Comparison of ENCODE assay signal across 8 cellular contexts in genomic region chrX:10619311-10620015, GRCh38. TPM values are rescaled to one million over a fixed set of nuclear protein-coding genes. Genes with fewer than 3 reads are reported as not detected.
DNase-seq lines count a peak whose midpoint lies in the region; ATAC-seq and TF ChIP-seq lines count a peak whose summit lies in the region.

No MANE protein-coding gene starts in this region.

- 1 to 23% (median 1%) methylated on average over 12 of the region's 12 CpGs for WGBS in psoas muscle, 3 donors

- H3K27me3 ChIP-seq in psoas muscle (ENCODE audit: insufficient read depth in 3 of 3, low read length in 2 of 3): peaks cover 0 to 58% (median 0%) of the 10 kb centered on the region in 3 donors

- POLR2A ChIA-PET in RWPE1 (lab: Yijun Ruan, JAX; ENCODE audit: low non-redundant PET): no interaction called here

- peak overlapping the region; percentile 94 for H3K27ac ChIP-seq in RWPE1
- H3K27ac ChIP-seq in psoas muscle: no peak overlapping the region

- H3K4me1 ChIP-seq in psoas muscle: no peaks in the 10 kb centered on the region

- H3K9me3 ChIP-seq in psoas muscle: no peaks in the 10 kb centered on the region

- H3K4me3 ChIP-seq in fibroblast of the aortic adventitia (ENCODE audit: low read depth, low read length) (peak overlapping the region; percentile 71), psoas muscle (peak overlapping the region; percentile 65)

- in situ Hi-C loops in GM13977 (cut with MboI; ENCODE audit: low pct_unique_long_range_greater_than_20kb, low sequenced_read_pairs, unreplicated experiment): loop anchor here (25.0 kb wide), 1 partner anchor 432 kb away; no protein-coding TSS in a partner anchor

- ATAC-seq in GM18909 (IDR thresholded peaks at IDR 0.05; ENCODE audit: poor library complexity, unreplicated experiment) (peak; percentile 39), psoas muscle (peak in 1 of 4 donors; percentile 38), GM18858 (IDR thresholded peaks at IDR 0.05; ENCODE audit: unreplicated experiment) (no peak)

- no peaks in the 10 kb centered on the region for H3K36me3 ChIP-seq in psoas muscle (ENCODE audit: insufficient read depth in 1 of 2, low read depth in 1 of 2)

- no peak for TF ChIP-seq CTCF in RWPE1 (conservative IDR thresholded peaks at IDR 0.05; ENCODE audit: low read depth)
- TF ChIP-seq CTCF in fibroblast of the aortic adventitia (IDR thresholded peaks at IDR 0.05; ENCODE audit: insufficient read depth, low read length): no peak
- TF ChIP-seq CTCF in psoas muscle (IDR thresholded peaks at IDR 0.05): no peak
- no peak for TF ChIP-seq CTCF in GM13977 (IDR thresholded peaks at IDR 0.05; ENCODE audit: extremely low read depth, insufficient read depth, missing control alignments)

- intact Hi-C loops in psoas muscle (cut with DNase I): loop anchor here in 1 of 2 donors (5.0 kb wide), 1 partner anchor 427 kb away; no protein-coding TSS in a partner anchor

- CTCF ChIA-PET in RWPE1 (lab: Yijun Ruan, JAX): interaction anchor here (0.6 to 0.9 kb wide), 3 partner anchors 17 to 481 kb away, joined by 3 to 5 read pairs (median 5); no protein-coding TSS in a partner anchor

- DNase-seq in RWPE1 (ENCODE audit: low spot score): no peak
- DNase-seq in fibroblast of the aortic adventitia (ENCODE audit: low read depth): peak; percentile 40
- no peak for DNase-seq in psoas muscle
- no peak for DNase-seq in epidermal melanocyte (ENCODE audit: insufficient read length, low spot score)
- no peak for DNase-seq in GM13977 (ENCODE audit: low spot score)
- DNase-seq in HCEC 1CT: no peak

RNA-seq across cellular contexts. Expression of gene MID1, which starts 0.9 kb away (rescaled TPM):
- total RNA-seq in fibroblast of the aortic adventitia (ENCODE audit: low replicate concordance) (18.0 and 20.4 TPM in 2 replicates), psoas muscle (1 to 10 TPM in 3 of 4 donors, under 1 TPM in 1; 0.90 to 1.6 (median 1.4) TPM)
- under 1 TPM; 0.28 to 0.61 (median 0.39) TPM for polyA plus RNA-seq in psoas muscle
